ENCODE assay signal across 8 cellular contexts in genomic region chr10:68208424-68209042, GRCh38. TPM values are rescaled to one million over a fixed set of nuclear protein-coding genes. Genes with fewer than 3 reads are reported as not detected.
DNase-seq lines count a peak whose midpoint lies in the region; ATAC-seq and TF ChIP-seq lines count a peak whose summit lies in the region.

No MANE protein-coding gene starts in this region.

- no peak overlapping the region for H3K27ac Mint-ChIP-seq in activated CD8-positive, alpha-beta T cell treated with anti-CD3 and anti-CD28 coated beads for 36 hours

- no peaks in the 10 kb centered on the region for H3K27me3 ChIP-seq in iPS DF 6.9 (ENCODE audit: control insufficient read depth, insufficient read depth, low read length)
- no peaks in the 10 kb centered on the region for H3K27me3 ChIP-seq in tibial nerve

- H3K9me3 Mint-ChIP-seq in activated CD8-positive, alpha-beta T cell treated with anti-CD3 and anti-CD28 coated beads for 36 hours = no peaks in the 10 kb centered on the region

- H3K4me3 Mint-ChIP-seq in activated CD8-positive, alpha-beta T cell treated with anti-CD3 and anti-CD28 coated beads for 36 hours = no peak overlapping the region

- no peaks in the 10 kb centered on the region for H3K4me1 Mint-ChIP-seq in activated CD8-positive, alpha-beta T cell treated with anti-CD3 and anti-CD28 coated beads for 36 hours (ENCODE audit: low read depth)

- intact Hi-C loops in activated CD8-positive, alpha-beta T cell treated with anti-CD3 and anti-CD28 coated beads for 36 hours (cut with micrococcal nuclease) = no loop called here
- intact Hi-C loops in cardiac septum (cut with DNase I) = no loop called here

- peaks cover 7% of the 10 kb centered on the region for H3K27me3 Mint-ChIP-seq in activated CD8-positive, alpha-beta T cell treated with anti-CD3 and anti-CD28 coated beads for 36 hours

- peak; percentile 74 for ATAC-seq in GM21825 (IDR thresholded peaks at IDR 0.05; ENCODE audit: unreplicated experiment)
- peak; percentile 53 for ATAC-seq in activated CD8-positive, alpha-beta T cell treated with anti-CD3 and anti-CD28 coated beads for 36 hours

- DNase-seq in DMS53 (lab: John Stamatoyannopoulos, UW) = peak; percentile 87
- peak; percentile 22 for DNase-seq in NCI-H2227 (lab: John Stamatoyannopoulos, UW; ENCODE audit: unreplicated experiment)
- DNase-seq in activated CD8-positive, alpha-beta T cell treated with anti-CD3 and anti-CD28 coated beads for 36 hours = peak; percentile 50
- DNase-seq in iPS DF 6.9 (ENCODE audit: low read depth, low spot score) = peak; percentile 73
- no peak for DNase-seq in tibial nerve (ENCODE audit: low spot score in 2 of 2)
- DNase-seq in effector CD8-positive, alpha-beta T cell (lab: John Stamatoyannopoulos, UW) = no peak
- no peak for DNase-seq in cardiac septum (ENCODE audit: low spot score)

- TF ChIP-seq CTCF in activated CD8-positive, alpha-beta T cell treated with anti-CD3 and anti-CD28 coated beads for 36 hours (IDR thresholded peaks at IDR 0.05) = no peak
- peak; percentile 19 to 40 (median 40) for TF ChIP-seq CTCF in tibial nerve (IDR thresholded peaks at IDR 0.05)

- H3K36me3 Mint-ChIP-seq in activated CD8-positive, alpha-beta T cell treated with anti-CD3 and anti-CD28 coated beads for 36 hours (ENCODE audit: low read depth) = no peaks in the 10 kb centered on the region

- no peak overlapping the region for H3K27ac ChIP-seq in iPS DF 6.9 (ENCODE audit: low read length)
- no peak overlapping the region for H3K27ac ChIP-seq in tibial nerve

- no peaks in the 10 kb centered on the region for H3K4me1 ChIP-seq in iPS DF 6.9 (ENCODE audit: control insufficient read depth, insufficient read depth, low read length)
- H3K4me1 ChIP-seq in tibial nerve = no peaks in the 10 kb centered on the region

- POLR2A ChIA-PET in activated CD8-positive, alpha-beta T cell treated with anti-CD3 and anti-CD28 coated beads for 36 hours (lab: Charles Lee) = interaction anchor here (0.6 to 2.1 kb wide), 2 partner anchors 15 to 88 kb away, joined by 3 to 4 read pairs; no protein-coding TSS in a partner anchor

- WGBS in iPS DF 6.9 (ENCODE audit: insufficient coverage, insufficient read length) = no CpG with 5 or more reads among the region's 10 CpGs
- WGBS in tibial nerve, 2 donors = 47% methylated on average over 10 of the region's 10 CpGs

- H3K36me3 ChIP-seq in iPS DF 6.9 (ENCODE audit: control insufficient read depth, insufficient read depth, low read length) = no peaks in the 10 kb centered on the region
- H3K36me3 ChIP-seq in tibial nerve = no peaks in the 10 kb centered on the region

- no peaks in the 10 kb centered on the region for H3K9me3 ChIP-seq in iPS DF 6.9 (ENCODE audit: control insufficient read depth, insufficient read depth, low read length)
- H3K9me3 ChIP-seq in tibial nerve = no peaks in the 10 kb centered on the region

- CTCF ChIA-PET in activated CD8-positive, alpha-beta T cell treated with anti-CD3 and anti-CD28 coated beads for 36 hours (lab: Charles Lee) = interaction anchor here (1.5 to 8.3 kb wide), 4 partner anchors 20 to 140 kb away, joined by 4 to 134 read pairs (median 6); no protein-coding TSS in a partner anchor

- no peak overlapping the region for H3K4me3 ChIP-seq in iPS DF 6.9 (ENCODE audit: low read length)
- no peak overlapping the region for H3K4me3 ChIP-seq in tibial nerve

- no peak for TF ChIP-seq POLR2A in tibial nerve (IDR thresholded peaks at IDR 0.05)

- TF ChIP-seq EP300 in tibial nerve (IDR thresholded peaks at IDR 0.05) = no peak

RNA-seq across cellular contexts. Expression of gene ATOH7, which starts 23.4 kb away (rescaled TPM):
- not detected for total RNA-seq in activated CD8-positive, alpha-beta T cell treated with anti-CD3 and anti-CD28 coated beads for 36 hours
- total RNA-seq in tibial nerve = under 1 TPM in 1 of 4 donors, not detected in 3; 0.42 TPM
- total RNA-seq in cardiac septum = not detected

Comparison
In these comparisons a context has a peak if more than half of its experiments do, and no peak if none do; other contexts are left out.
1. DNase-seq: peak in DMS53 (single experiment), NCI-H2227 (single experiment), activated CD8-positive, alpha-beta T cell treated with anti-CD3 and anti-CD28 coated beads for 36 hours (single experiment) and iPS DF 6.9 (single experiment); none in tibial nerve (0 of 2), effector CD8-positive, alpha-beta T cell (single experiment) and cardiac septum (single experiment).